In the genomic region with DNA sequence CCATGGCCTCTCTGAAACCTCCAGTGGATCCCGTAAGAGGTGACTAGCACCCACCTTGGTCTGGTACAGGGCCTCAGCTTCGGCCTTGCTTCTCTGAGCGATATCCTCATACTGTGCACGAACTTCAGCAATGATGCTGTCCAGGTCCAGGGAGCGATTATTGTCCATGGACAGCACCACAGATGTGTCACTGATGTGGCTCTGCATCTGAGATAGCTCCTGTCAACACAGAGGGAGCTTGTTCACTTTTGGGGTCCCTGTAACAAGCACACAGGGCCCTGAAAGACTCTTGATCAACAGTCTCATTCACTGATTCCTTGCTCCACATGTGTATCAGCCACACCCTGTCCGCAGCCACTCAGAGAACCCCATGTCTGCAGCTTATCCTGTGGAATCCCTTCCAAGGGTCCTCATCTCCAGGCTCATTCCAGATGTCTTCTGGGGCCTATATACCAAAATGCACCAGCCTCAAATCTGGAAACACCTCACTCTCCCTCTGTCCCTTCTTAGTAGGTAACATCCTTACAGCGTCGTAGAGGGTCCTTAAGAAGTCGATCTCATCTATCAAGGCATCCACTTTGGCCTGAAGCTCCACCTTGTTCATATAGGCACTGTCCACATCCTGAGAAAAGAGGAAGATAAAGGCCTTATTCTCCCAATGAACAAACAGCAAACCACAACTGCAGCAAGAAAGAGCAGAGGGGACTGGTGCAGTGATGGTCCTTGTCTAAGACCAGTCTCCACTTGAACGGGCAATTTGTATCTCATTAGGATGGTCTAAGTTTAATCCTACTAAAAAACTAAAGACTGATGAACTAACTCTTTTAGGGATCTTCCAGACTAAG, we compare ENCODE assay signal across 18 cellular contexts. TPM values are rescaled to one million over a fixed set of nuclear protein-coding genes. Genes with fewer than 3 reads are reported as not detected.
DNase-seq lines count a peak whose midpoint lies in the region; FAIRE-seq lines count a peak whose summit lies in the region.
"Had no signal": no experiment of that assay in that cellular context is flagged by ENCODE, and none has a peak within 500 bp of the region (broad histone marks: within the 10 kb centered on the region; RNA-seq: fewer than 3 reads in every experiment).

No MANE protein-coding gene starts in this region.

- FAIRE-seq in RCC 7860 (lab: Jason Lieb, UNC): no peak
- FAIRE-seq: HTR-8/SVneo had no signal

- H3K4me1 Mint-ChIP-seq in activated CD4-positive, alpha-beta memory T cell treated with anti-CD3 and anti-CD28 coated beads, Interleukin-2, amount 10 ng/mL, durations not matched to agents 7 days and 5 days: peaks cover 3% of the 10 kb centered on the region

- H3K27ac Mint-ChIP-seq in activated CD4-positive, alpha-beta memory T cell treated with anti-CD3 and anti-CD28 coated beads, Interleukin-2, amount 10 ng/mL, durations not matched to agents 7 days and 5 days: no peak overlapping the region
- H3K27ac Mint-ChIP-seq: CD14-positive monocyte; CD4-positive, alpha-beta memory T cell; GM23338; HFFc6 had no signal

- H3K27ac ChIP-seq in SJSA1: no peak overlapping the region
- H3K27ac ChIP-seq: BLaER1 had no signal

- peaks cover 31% of the 10 kb centered on the region for H3K9me3 ChIP-seq in SJSA1 (replicated peaks)
- H3K9me3 ChIP-seq: BLaER1 had no signal

- DNase-seq in NOMO-1 treated with DMSO at 0.1 percent for 48 hours (lab: John Stamatoyannopoulos, UW; ENCODE audit: unreplicated experiment) (peak; percentile 12), NOMO-1 treated with dmso at 0.1 percent for 144 hours (lab: John Stamatoyannopoulos, UW; ENCODE audit: unreplicated experiment) (no peak), SJSA1 (ENCODE audit: low read depth in 1 of 2, low spot score in 2 of 2) (peak; percentile 80 to 92), posterior vena cava (ENCODE audit: low spot score) (peak; percentile 25), RCC 7860 (ENCODE audit: low spot score) (no peak)
- DNase-seq in activated CD4-positive, alpha-beta memory T cell treated with anti-CD3 and anti-CD28 coated beads, Interleukin-2, amount 10 ng/mL, durations not matched to agents 7 days and 5 days: no peak
- DNase-seq in activated effector memory CD4-positive, alpha-beta T cell treated with Interleukin-2 at 50 U/mL for 16 hours: no peak
- DNase-seq: 8988T; CD4-positive, alpha-beta memory T cell; DMS79 treated with DMSO at 0.1 percent for 48 hours; GF-D8; H7; HFFc6 had no signal

- H3K9me3 Mint-ChIP-seq in activated CD4-positive, alpha-beta memory T cell treated with anti-CD3 and anti-CD28 coated beads, Interleukin-2, amount 10 ng/mL, durations not matched to agents 7 days and 5 days: no peaks in the 10 kb centered on the region
- H3K9me3 Mint-ChIP-seq: CD4-positive, alpha-beta memory T cell; GM23338; HFFc6 had no signal

- peaks cover 68% of the 10 kb centered on the region for H3K27me3 ChIP-seq in SJSA1 (replicated peaks)
- H3K27me3 ChIP-seq: BLaER1 had no signal

- POLR2A ChIA-PET in activated CD4-positive, alpha-beta memory T cell treated with anti-CD3 and anti-CD28 coated beads, Interleukin-2, amount 10 ng/mL, durations not matched to agents 7 days and 5 days (lab: Charles Lee): no interaction called here

- H3K36me3 ChIP-seq in SJSA1: no peaks in the 10 kb centered on the region
- H3K36me3 ChIP-seq: BLaER1 had no signal

- H3K27me3 Mint-ChIP-seq in activated CD4-positive, alpha-beta memory T cell treated with anti-CD3 and anti-CD28 coated beads, Interleukin-2, amount 10 ng/mL, durations not matched to agents 7 days and 5 days: peaks cover 32% of the 10 kb centered on the region

- no peak overlapping the region for H3K4me3 Mint-ChIP-seq in activated CD4-positive, alpha-beta memory T cell treated with anti-CD3 and anti-CD28 coated beads, Interleukin-2, amount 10 ng/mL, durations not matched to agents 7 days and 5 days
- H3K4me3 Mint-ChIP-seq: CD4-positive, alpha-beta memory T cell; GM23338; HFFc6 had no signal

- intact Hi-C loops in posterior vena cava (cut with DNase I): no loop called here

- no peak overlapping the region for H3K4me3 ChIP-seq in SJSA1
- H3K4me3 ChIP-seq: BLaER1, GM23338 had no signal

- CTCF ChIA-PET in activated CD4-positive, alpha-beta memory T cell treated with anti-CD3 and anti-CD28 coated beads, Interleukin-2, amount 10 ng/mL, durations not matched to agents 7 days and 5 days (lab: Charles Lee): no interaction called here

- peaks cover 12% of the 10 kb centered on the region for H3K4me1 ChIP-seq in SJSA1 (replicated peaks)
- H3K4me1 ChIP-seq: BLaER1 had no signal

- H3K36me3 Mint-ChIP-seq in activated CD4-positive, alpha-beta memory T cell treated with anti-CD3 and anti-CD28 coated beads, Interleukin-2, amount 10 ng/mL, durations not matched to agents 7 days and 5 days (ENCODE audit: low read depth): no peaks in the 10 kb centered on the region
- H3K36me3 Mint-ChIP-seq: CD14-positive monocyte; CD4-positive, alpha-beta memory T cell had no signal

RNA-seq across cellular contexts. Expression of a gene that starts 3.5 kb away (rescaled TPM):
- total RNA-seq in SJSA1 (2014; rRNA removed; shearing (Covaris generic)): 0.08 TPM in 1 of 2 replicates, not detected in the other
- total RNA-seq in posterior vena cava: not detected
- not detected for total RNA-seq in activated CD4-positive, alpha-beta memory T cell treated with anti-CD3 and anti-CD28 coated beads, Interleukin-2, amount 10 ng/mL, durations not matched to agents 7 days and 5 days
- total RNA-seq: A673; CD4-positive, alpha-beta memory T cell; GM23338; H7; HFFc6 had no signal

RNA-seq across cellular contexts. Expression of a gene that starts 15.3 kb away (rescaled TPM):
- total RNA-seq in SJSA1 (2014; rRNA removed; shearing (Covaris generic)): 0.21 TPM in 1 of 2 replicates, not detected in the other
- not detected for total RNA-seq in posterior vena cava
- not detected for total RNA-seq in activated CD4-positive, alpha-beta memory T cell treated with anti-CD3 and anti-CD28 coated beads, Interleukin-2, amount 10 ng/mL, durations not matched to agents 7 days and 5 days
- total RNA-seq: A673; CD4-positive, alpha-beta memory T cell; GM23338; H7; HFFc6 had no signal

RNA-seq across cellular contexts. Expression of a gene that starts 21.5 kb away (rescaled TPM):
- total RNA-seq in SJSA1 (2014; rRNA removed; shearing (Covaris generic)): not detected in 2 replicates
- total RNA-seq in posterior vena cava: not detected
- not detected for total RNA-seq in activated CD4-positive, alpha-beta memory T cell treated with anti-CD3 and anti-CD28 coated beads, Interleukin-2, amount 10 ng/mL, durations not matched to agents 7 days and 5 days
- total RNA-seq: A673; CD4-positive, alpha-beta memory T cell; GM23338; H7 had no signal

RNA-seq across cellular contexts. Expression of a gene that starts 41.7 kb away (rescaled TPM):
- total RNA-seq in SJSA1 (2014; rRNA removed; shearing (Covaris generic)): 0.08 and 1.1 TPM in 2 replicates
- not detected for total RNA-seq in posterior vena cava
- total RNA-seq in activated CD4-positive, alpha-beta memory T cell treated with anti-CD3 and anti-CD28 coated beads, Interleukin-2, amount 10 ng/mL, durations not matched to agents 7 days and 5 days: not detected
- total RNA-seq: A673; CD4-positive, alpha-beta memory T cell; H7; HFFc6 had no signal

RNA-seq across cellular contexts. Expression of a gene that starts 56.4 kb away (rescaled TPM):
- total RNA-seq in SJSA1 (2014; rRNA removed; shearing (Covaris generic)): 0.21 TPM in 1 of 2 replicates, not detected in the other
- total RNA-seq in posterior vena cava: not detected
- total RNA-seq in activated CD4-positive, alpha-beta memory T cell treated with anti-CD3 and anti-CD28 coated beads, Interleukin-2, amount 10 ng/mL, durations not matched to agents 7 days and 5 days: not detected
- total RNA-seq: A673; CD4-positive, alpha-beta memory T cell; GM23338; H7 had no signal

Comparison
In these comparisons a context has a peak if more than half of its experiments do, and no peak if none do; other contexts are left out.
1. DNase-seq: peak in NOMO-1 treated with DMSO at 0.1 percent for 48 hours (single experiment), SJSA1 (2 of 2) and posterior vena cava (single experiment); none in NOMO-1 treated with dmso at 0.1 percent for 144 hours (single experiment), activated CD4-positive, alpha-beta memory T cell treated with anti-CD3 and anti-CD28 coated beads, Interleukin-2, amount 10 ng/mL, durations not matched to agents 7 days and 5 days (single experiment), activated effector memory CD4-positive, alpha-beta T cell treated with Interleukin-2 at 50 U/mL for 16 hours (single experiment) and RCC 7860 (single experiment).